ENCODE assay signal across 22 cellular contexts in genomic region chr20:3195607-3196230, GRCh38. TPM values are rescaled to one million over a fixed set of nuclear protein-coding genes. Genes with fewer than 3 reads are reported as not detected.
A peak's percentile ranks its signal among the peaks of the same experiment; 100 is the strongest.
DNase-seq lines count a peak whose midpoint lies in the region; ATAC-seq lines count a peak whose summit lies in the region.
"Had no signal": no experiment of that assay in that cellular context is flagged by ENCODE, and none has a peak within 500 bp of the region (broad histone marks: within the 10 kb centered on the region; RNA-seq: fewer than 3 reads in every experiment).

No MANE protein-coding gene starts in this region.

- H3K9me3 Mint-ChIP-seq in activated naive CD4-positive, alpha-beta T cell treated with anti-CD3 and anti-CD28 coated beads, Interleukin-2, amount 50 U/mL, for 24 hours: no peaks in the 10 kb centered on the region
- no peaks in the 10 kb centered on the region for H3K9me3 Mint-ChIP-seq in T-cell
- H3K9me3 Mint-ChIP-seq in stimulated activated effector memory CD8-positive, alpha-beta T cell treated with anti-CD3 and anti-CD28 coated beads, Interleukin-12 subunit alpha, Interleukin-12 subunit beta, amount 100 ng/mL, for 72 hours: no peaks in the 10 kb centered on the region
- H3K9me3 Mint-ChIP-seq: activated T-cell treated with anti-CD3 and anti-CD28 coated beads, Interleukin-2, amount 50 U/mL, for 4 hours; stimulated activated naive CD8-positive, alpha-beta T cell treated with anti-CD3 and anti-CD28 coated beads, Interleukin-15, Interleukin-2, amounts not matched to agents 100 ng/mL and 50 ng/mL, for 24 hours had no signal

- peak overlapping the region; percentile 26 for H3K27ac Mint-ChIP-seq in activated naive CD4-positive, alpha-beta T cell treated with anti-CD3 and anti-CD28 coated beads, Interleukin-2, amount 50 U/mL, for 24 hours
- peak overlapping the region; percentile 3 to 69 for H3K27ac Mint-ChIP-seq in T-cell
- H3K27ac Mint-ChIP-seq in stimulated activated effector memory CD8-positive, alpha-beta T cell treated with anti-CD3 and anti-CD28 coated beads, Interleukin-12 subunit alpha, Interleukin-12 subunit beta, amount 100 ng/mL, for 72 hours: peak overlapping the region; percentile 50
- H3K27ac Mint-ChIP-seq: stimulated activated naive CD8-positive, alpha-beta T cell treated with anti-CD3 and anti-CD28 coated beads, Interleukin-15, Interleukin-2, amounts not matched to agents 100 ng/mL and 50 ng/mL, for 24 hours had no signal

- H3K4me3 Mint-ChIP-seq in activated naive CD4-positive, alpha-beta T cell treated with anti-CD3 and anti-CD28 coated beads, Interleukin-2, amount 50 U/mL, for 24 hours: no peak overlapping the region
- H3K4me3 Mint-ChIP-seq in T-cell: no peak overlapping the region
- no peak overlapping the region for H3K4me3 Mint-ChIP-seq in stimulated activated effector memory CD8-positive, alpha-beta T cell treated with anti-CD3 and anti-CD28 coated beads, Interleukin-12 subunit alpha, Interleukin-12 subunit beta, amount 100 ng/mL, for 72 hours
- H3K4me3 Mint-ChIP-seq: activated T-cell treated with anti-CD3 and anti-CD28 coated beads, Interleukin-2, amount 50 U/mL, for 4 hours; stimulated activated naive CD8-positive, alpha-beta T cell treated with anti-CD3 and anti-CD28 coated beads, Interleukin-15, Interleukin-2, amounts not matched to agents 100 ng/mL and 50 ng/mL, for 24 hours had no signal

- ATAC-seq in T-cell (replicated peaks in 1 of 4) (no peak), HG02938 (IDR thresholded peaks at IDR 0.05; ENCODE audit: unreplicated experiment) (no peak)
- ATAC-seq in stimulated activated effector memory CD8-positive, alpha-beta T cell treated with anti-CD3 and anti-CD28 coated beads, Interleukin-12 subunit alpha, Interleukin-12 subunit beta, amount 100 ng/mL, for 72 hours: no peak
- ATAC-seq: activated T-cell treated with anti-CD3 and anti-CD28 coated beads, Interleukin-2, amount 50 U/mL, for 4 hours had no signal

- CTCF ChIA-PET in T-cell (lab: Charles Lee): no interaction called here

- peak overlapping the region; percentile 77 for H3K27ac ChIP-seq in cingulate gyrus (ENCODE audit: low read depth, low read length)
- H3K27ac ChIP-seq: cardiac muscle cell had no signal

- H3K4me1 Mint-ChIP-seq in activated naive CD4-positive, alpha-beta T cell treated with anti-CD3 and anti-CD28 coated beads, Interleukin-2, amount 50 U/mL, for 24 hours: peaks cover 16% of the 10 kb centered on the region
- H3K4me1 Mint-ChIP-seq in T-cell: peaks cover 0 to 24% (median 7%) of the 10 kb centered on the region in 3 donors
- H3K4me1 Mint-ChIP-seq in stimulated activated effector memory CD8-positive, alpha-beta T cell treated with anti-CD3 and anti-CD28 coated beads, Interleukin-12 subunit alpha, Interleukin-12 subunit beta, amount 100 ng/mL, for 72 hours: peaks cover 23% of the 10 kb centered on the region

- no peaks in the 10 kb centered on the region for H3K27me3 Mint-ChIP-seq in activated naive CD4-positive, alpha-beta T cell treated with anti-CD3 and anti-CD28 coated beads, Interleukin-2, amount 50 U/mL, for 24 hours
- no peaks in the 10 kb centered on the region for H3K27me3 Mint-ChIP-seq in T-cell
- H3K27me3 Mint-ChIP-seq: stimulated activated naive CD8-positive, alpha-beta T cell treated with anti-CD3 and anti-CD28 coated beads, Interleukin-15, Interleukin-2, amounts not matched to agents 100 ng/mL and 50 ng/mL, for 24 hours had no signal

- POLR2A ChIA-PET in T-cell (lab: Charles Lee): no interaction called here

- no peak for DNase-seq in activated naive CD4-positive, alpha-beta T cell (lab: John Stamatoyannopoulos, UW)
- DNase-seq in T-cell (no peak), NCI-H1694 (lab: John Stamatoyannopoulos, UW) (no peak), globus pallidus (ENCODE audit: low spot score) (no peak)
- DNase-seq in stimulated activated effector memory CD8-positive, alpha-beta T cell treated with anti-CD3 and anti-CD28 coated beads, Interleukin-12 subunit alpha, Interleukin-12 subunit beta, amount 100 ng/mL, for 72 hours (ENCODE audit: low spot score in 2 of 2): no peak
- DNase-seq: activated CD4-positive, alpha-beta T cell treated with anti-CD3 and anti-CD28 coated beads for 4 hours; activated T-cell treated with anti-CD3 and anti-CD28 coated beads, Interleukin-2, amount 50 U/mL, for 4 hours; COR-L47; erythroblast; foreskin melanocyte; Kasumi-1; NCI-H1092; NCI-H2029 treated with DMSO at 0.1 percent for 48 hours; NCI-H345; Right ventricle myocardium superior; stimulated activated CD4-positive, alpha-beta T cell treated with anti-CD3 and anti-CD28 coated beads, Interleukin-1b, Interleukin-23, amount 100 ng/mL, for 48 hours; trophoblast cell had no signal

- peaks cover 22% of the 10 kb centered on the region for H3K36me3 Mint-ChIP-seq in activated naive CD4-positive, alpha-beta T cell treated with anti-CD3 and anti-CD28 coated beads, Interleukin-2, amount 50 U/mL, for 24 hours
- peaks cover 56% of the 10 kb centered on the region for H3K36me3 Mint-ChIP-seq in T-cell
- H3K36me3 Mint-ChIP-seq in stimulated activated effector memory CD8-positive, alpha-beta T cell treated with anti-CD3 and anti-CD28 coated beads, Interleukin-12 subunit alpha, Interleukin-12 subunit beta, amount 100 ng/mL, for 72 hours: peaks cover 99% of the 10 kb centered on the region

RNA-seq across cellular contexts. Expression of gene DDRGK1, which starts 8.8 kb away (rescaled TPM):
- 10 to 100 TPM; 44.6 to 76.3 (median 68.2) TPM for total RNA-seq in T-cell

RNA-seq across cellular contexts. Expression of gene ITPA, which starts 13.6 kb away (rescaled TPM):
- total RNA-seq in T-cell: 10 to 100 TPM; 41.6 to 67.6 (median 61.8) TPM

RNA-seq across cellular contexts. Expression of gene LZTS3, which starts 22.4 kb away (rescaled TPM):
- 10 to 100 TPM; 14.4 to 19.6 (median 15.3) TPM for total RNA-seq in T-cell

RNA-seq across cellular contexts. Expression of gene FASTKD5, which starts 36.1 kb away (rescaled TPM):
- total RNA-seq in T-cell: 10 to 100 TPM; 23.2 to 33.5 (median 28.7) TPM

RNA-seq across cellular contexts. Expression of gene UBOX5, which starts 36.1 kb away (rescaled TPM):
- total RNA-seq in T-cell: 10 to 100 TPM in 4 of 5 donors, 1 to 10 TPM in 1; 9.4 to 13.4 (median 10.8) TPM
